Comparison of ENCODE assay signal across 9 cellular contexts in the genomic region with DNA sequence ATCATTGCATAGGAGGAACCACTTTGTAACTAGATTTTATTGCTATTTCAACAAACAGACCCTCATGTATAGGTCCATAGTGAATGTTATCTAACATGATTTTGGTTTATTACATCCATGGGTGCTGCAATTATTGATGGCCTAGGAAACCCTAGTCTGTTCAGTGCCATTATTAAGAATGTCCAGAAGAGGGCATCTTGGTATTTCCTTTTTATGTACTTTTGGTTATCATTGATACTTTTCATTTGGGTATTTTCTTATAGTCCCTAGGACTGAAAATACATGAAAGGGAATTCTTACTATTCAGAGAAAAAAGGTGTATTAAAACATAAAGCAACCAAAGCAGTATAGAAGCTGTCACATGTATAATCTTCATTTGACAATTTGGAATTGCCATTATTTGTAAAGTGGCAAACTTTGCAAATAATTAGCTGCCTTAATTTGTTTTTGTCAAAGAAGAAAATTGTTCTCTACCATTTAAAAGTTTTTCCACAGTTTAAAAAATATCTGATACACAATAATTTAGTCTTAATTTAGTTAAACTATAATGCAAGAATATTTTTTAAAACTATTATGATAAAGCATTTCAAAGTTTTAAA. TPM values are rescaled to one million over a fixed set of nuclear protein-coding genes. Genes with fewer than 3 reads are reported as not detected.
DNase-seq lines count a peak whose midpoint lies in the region; ATAC-seq, FAIRE-seq and TF ChIP-seq lines count a peak whose summit lies in the region.
"Had no signal": no experiment of that assay in that cellular context is flagged by ENCODE, and none has a peak within 500 bp of the region (broad histone marks: within the 10 kb centered on the region; RNA-seq: fewer than 3 reads in every experiment).

No MANE protein-coding gene starts in this region.

- TF ChIP-seq EP300 in K562 (IDR thresholded peaks at IDR 0.05; ENCODE audit: low read length) = no peak

- peak; percentile 47 to 61 for DNase-seq in cardiac muscle cell (ENCODE audit: low read depth in 1 of 2, low spot score in 1 of 2)
- DNase-seq in cardiac septum (ENCODE audit: low spot score) = no peak
- peak; percentile 5 for DNase-seq in NCI-H2029 treated with DMSO at 0.1 percent for 48 hours (lab: John Stamatoyannopoulos, UW)
- peak; percentile 23 to 42 (median 26) for DNase-seq in K562 (ENCODE audit: extremely low read depth in 1 of 4, low spot score in 3 of 4)
- no peak for DNase-seq in left lung
- no peak for DNase-seq in stimulated activated CD4-positive, alpha-beta T cell treated with anti-CD3 and anti-CD28 coated beads, Interleukin-4, amount 100 ng/mL, for 24 hours
- DNase-seq: activated naive CD8-positive, alpha-beta T cell treated with anti-CD3 and anti-CD28 coated beads, Interleukin-2, amount 10 ng/mL, durations not matched to agents 7 days and 5 days had no signal

- POLR2A ChIA-PET in K562 (lab: Yijun Ruan, JAX) = no interaction called here

- no TSS peak for BruUV-seq in K562 (replicated peaks; lab: Mats Ljungman, UMichigan)

- H3K79me2 ChIP-seq in K562 (ENCODE audit: control insufficient read depth, insufficient read depth, low read length) = no peaks in the 10 kb centered on the region

- TF ChIP-seq POLR2A in K562 (conservative IDR thresholded peaks at IDR 0.05) = no peak

- peak; percentile 56 for TF ChIP-seq CTCF in cardiac muscle cell (IDR thresholded peaks at IDR 0.05; ENCODE audit: low read depth, low read length)
- TF ChIP-seq CTCF in K562 (IDR thresholded peaks at IDR 0.05 in 2 of 3, conservative IDR thresholded peaks at IDR 0.05 in 1 of 3; ENCODE audit: insufficient read depth in 2 of 3, low read depth in 1 of 3, low read length in 3 of 3) = peak; percentile 34 to 67 (median 44); a peak in 3 of 6 replicates
- TF ChIP-seq CTCF in left lung (IDR thresholded peaks at IDR 0.05) = peak; percentile 42 to 43

- ATAC-seq in K562 (peak; percentile 78), left lung (peak; percentile 53), GM19328 (IDR thresholded peaks at IDR 0.05; ENCODE audit: unreplicated experiment) (no peak), HG03565 (IDR thresholded peaks at IDR 0.05; ENCODE audit: unreplicated experiment) (no peak)

- CTCF ChIA-PET in K562 (lab: Yijun Ruan, JAX; ENCODE audit: low intra/inter-chr PET ratio) = interaction anchor here (2.6 kb wide), 1 partner anchor 201 kb away, joined by 18 read pairs; no protein-coding TSS in a partner anchor

- H3K9me1 ChIP-seq in K562 (ENCODE audit: control insufficient read depth, insufficient read depth, low read length) = no peaks in the 10 kb centered on the region

- H3K4me2 ChIP-seq in K562 (ENCODE audit: insufficient read depth, low read length) = no peak overlapping the region

- no peak overlapping the region for H3K27ac ChIP-seq in cardiac muscle cell
- no peak overlapping the region for H3K27ac ChIP-seq in K562 (ENCODE audit: extremely low read depth, low read depth, low read length)
- H3K27ac ChIP-seq in left lung = no peak overlapping the region

- no peak overlapping the region for H3K9ac ChIP-seq in K562 (ENCODE audit: insufficient read depth in 1 of 2, low read depth in 2 of 2, low read length in 2 of 2)

- in situ Hi-C loops in K562 (cut with MboI) = no loop called here

- H2AFZ ChIP-seq in K562 (ENCODE audit: low read depth, low read length) = no peak overlapping the region

- H3K4me1 ChIP-seq in cardiac muscle cell (ENCODE audit: low read depth) = peaks cover 11% of the 10 kb centered on the region
- no peaks in the 10 kb centered on the region for H3K4me1 ChIP-seq in K562 (replicated peaks in 1 of 2; ENCODE audit: control insufficient read depth in 2 of 2, insufficient read depth in 2 of 2, low read length in 2 of 2)
- no peaks in the 10 kb centered on the region for H3K4me1 ChIP-seq in left lung

- H3K9me3 ChIP-seq in cardiac muscle cell (ENCODE audit: low read depth) (no peaks in the 10 kb centered on the region), K562 (replicated peaks; ENCODE audit: control insufficient read depth, insufficient read depth, low read depth, low read length) (no peaks in the 10 kb centered on the region), left lung (no peaks in the 10 kb centered on the region)

- H3K36me3 ChIP-seq in cardiac muscle cell (peaks cover 10% of the 10 kb centered on the region), K562 (ENCODE audit: control insufficient read depth, insufficient read depth, low read length) (peaks cover 77% of the 10 kb centered on the region), left lung (peaks cover 0 to 57% of the 10 kb centered on the region in 2 donors)

- H3K4me3 ChIP-seq in cardiac muscle cell (no peak overlapping the region), K562 (no peak overlapping the region), left lung (no peak overlapping the region)

- H3K27me3 ChIP-seq in cardiac muscle cell (no peaks in the 10 kb centered on the region), K562 (ENCODE audit: control insufficient read depth in 2 of 2, insufficient read depth in 2 of 2, low read length in 2 of 2) (no peaks in the 10 kb centered on the region), left lung (no peaks in the 10 kb centered on the region)

- intact Hi-C loops in cardiac septum (cut with DNase I) (loop anchor here (5.0 kb wide), 1 partner anchor 199 kb away; no protein-coding TSS in a partner anchor), K562 (cut with micrococcal nuclease) (loop anchor here (2.0 to 5.0 kb wide), 2 partner anchors 49 to 201 kb away; no protein-coding TSS in a partner anchor), left lung (cut with DNase I) (loop anchor here in 1 of 2 donors (10.0 kb wide), 1 partner anchor 201 kb away; no protein-coding TSS in a partner anchor)

- FAIRE-seq in K562 (lab: Jason Lieb, UNC) = no peak

- H4K20me1 ChIP-seq in K562 (replicated peaks; ENCODE audit: control insufficient read depth, insufficient read depth, low read length) = no peaks in the 10 kb centered on the region

- TF ChIP-seq RAD21 in K562 (CRISPR knock-in tag; conservative IDR thresholded peaks at IDR 0.05 in 1 of 2, IDR thresholded peaks at IDR 0.05 in 1 of 2) = peak; percentile 59 to 66

TF ChIP-seq in K562, 482 proteins besides CTCF, POLR2A, EP300 and RAD21 (continues in another document):
- TF ChIP-seq, protein P1, sequence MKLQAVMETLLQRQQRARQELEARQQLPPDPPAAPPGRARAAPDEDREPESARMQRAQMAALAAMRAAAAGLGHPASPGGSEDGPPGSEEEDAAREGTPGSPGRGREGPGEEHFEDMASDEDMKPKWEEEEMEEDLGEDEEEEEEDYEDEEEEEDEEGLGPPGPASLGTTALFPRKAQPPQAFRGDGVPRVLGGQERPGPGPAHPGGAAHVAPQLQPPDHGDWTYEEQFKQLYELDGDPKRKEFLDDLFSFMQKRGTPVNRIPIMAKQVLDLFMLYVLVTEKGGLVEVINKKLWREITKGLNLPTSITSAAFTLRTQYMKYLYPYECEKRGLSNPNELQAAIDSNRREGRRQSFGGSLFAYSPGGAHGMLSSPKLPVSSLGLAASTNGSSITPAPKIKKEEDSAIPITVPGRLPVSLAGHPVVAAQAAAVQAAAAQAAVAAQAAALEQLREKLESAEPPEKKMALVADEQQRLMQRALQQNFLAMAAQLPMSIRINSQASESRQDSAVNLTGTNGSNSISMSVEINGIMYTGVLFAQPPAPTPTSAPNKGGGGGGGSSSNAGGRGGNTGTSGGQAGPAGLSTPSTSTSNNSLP (IDR thresholded peaks at IDR 0.05; ENCODE audit: borderline replicate concordance, low read depth, low read length) = 0 out of 2 replicates have a peak, but pooled peaks have one; percentile 30
- TF ChIP-seq SMC3 (conservative IDR thresholded peaks at IDR 0.05; ENCODE audit: insufficient read depth, low read depth, low read length) (peak; percentile 35; the same call in 1 of the 2 replicates), MTA1 (IDR thresholded peaks at IDR 0.05; ENCODE audit: borderline replicate concordance) (no peak), RB1 (IDR thresholded peaks at IDR 0.05; ENCODE audit: low read depth) (no peak), ZZZ3 (IDR thresholded peaks at IDR 0.05) (peak; percentile 41; the same call in 1 of the 2 replicates), RBM17 (IDR thresholded peaks at IDR 0.05; ENCODE audit: borderline replicate concordance, low read depth, low read length) (no peak), ZNF766 (CRISPR knock-in tag; conservative IDR thresholded peaks at IDR 0.05) (0 out of 2 replicates have a peak, but pooled peaks have one; percentile 34)
- TF ChIP-seq, protein P2, sequence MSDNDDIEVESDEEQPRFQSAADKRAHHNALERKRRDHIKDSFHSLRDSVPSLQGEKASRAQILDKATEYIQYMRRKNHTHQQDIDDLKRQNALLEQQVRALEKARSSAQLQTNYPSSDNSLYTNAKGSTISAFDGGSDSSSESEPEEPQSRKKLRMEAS (CRISPR knock-in tag; IDR thresholded peaks at IDR 0.05) = no peak

RNA-seq across cellular contexts. Expression of a gene that starts 48.7 kb away (rescaled TPM):
- 18.6 and 22.2 TPM in 2 replicates for total RNA-seq in cardiac muscle cell
- polyA plus RNA-seq in cardiac muscle cell = 25.7 and 30.5 TPM in 2 replicates
- total RNA-seq in cardiac septum = 13.2 TPM
- total RNA-seq in K562 (2011; cell fraction: chromatin; rRNA removed; ENCODE audit: low replicate concordance) = 123 and 357 TPM in 2 replicates
- total RNA-seq in K562 (2011; cell fraction: nucleolus; rRNA removed) = 80.2 and 91.3 TPM in 2 replicates
- 134 and 162 TPM in 2 replicates for total RNA-seq in K562 (2011; cell fraction: nucleoplasm; rRNA removed)
- 74.1 and 81.9 TPM in 2 replicates for total RNA-seq in K562 (2014; rRNA removed)
- total RNA-seq in K562 (2014; rRNA removed; fragmentation: Illumina TruSeq; extraction: Trizol) = 100 and 101 TPM in 2 replicates
- 74.6 and 75.2 TPM in 2 replicates for total RNA-seq in K562 (2015; rRNA removed; fragmentation: Illumina TruSeq; extraction: Trizol)
- 91.7 and 102 TPM in 2 replicates for total RNA-seq in K562 (2021)
- 106 and 114 TPM in 2 replicates for polyA plus RNA-seq in K562 (2011; rRNA removed)
- polyA plus RNA-seq in K562 (2011; cell fraction: cytosol; rRNA removed) = 78.3 and 108 TPM in 2 replicates
- 46.6 and 68.4 TPM in 2 replicates for polyA plus RNA-seq in K562 (2011; cell fraction: nucleus; rRNA removed)
- 50.0 and 65.9 TPM in 2 replicates for polyA plus RNA-seq in K562 (2012)
- 87.0 and 111 TPM in 2 replicates for polyA plus RNA-seq in K562 (2014; fragmentation: Illumina TruSeq; extraction: Trizol)
- 10 to 100 TPM; 35.7 to 52.2 TPM for polyA plus RNA-seq in K562 (2014; fragmentation: Nextera tagmentation; extraction: Ambion mirVana)
- polyA plus RNA-seq in K562 (2014; rRNA removed) = 74.3 and 101 TPM in 2 replicates
- 134 and 158 TPM in 2 replicates for polyA minus RNA-seq in K562 (2011; rRNA and poly(A)+ RNA removed)
- polyA minus RNA-seq in K562 (2011; cell fraction: cytosol; rRNA and poly(A)+ RNA removed) = 56.0 and 69.2 TPM in 2 replicates
- polyA minus RNA-seq in K562 (2011; cell fraction: nucleus; rRNA and poly(A)+ RNA removed) = 44.8 and 79.4 TPM in 2 replicates
- total RNA-seq in left lung = 10 to 100 TPM; 27.8 to 37.1 TPM

Comparison
In these comparisons a context has a peak if more than half of its experiments do, and no peak if none do; other contexts are left out.
1. DNase-seq: peak in cardiac muscle cell (2 of 2), NCI-H2029 treated with DMSO at 0.1 percent for 48 hours (single experiment) and K562 (4 of 4); none in cardiac septum (single experiment), left lung (0 of 2) and stimulated activated CD4-positive, alpha-beta T cell treated with anti-CD3 and anti-CD28 coated beads, Interleukin-4, amount 100 ng/mL, for 24 hours (single experiment).
2. ATAC-seq: peak in K562 (single experiment) and left lung (single experiment); none in GM19328 (single experiment) and HG03565 (single experiment).
3. Peak in every context shown above with its lines, with median percentiles within 50 percentile points of each other: CTCF ChIP-seq.